1 cellular context compared by ENCODE assay signal in genomic region chr2:120550893-120551446, GRCh38.
TF ChIP-seq lines count a peak whose summit lies in the region.

No MANE protein-coding gene starts in this region.

TF ChIP-seq in HepG2, 621 proteins besides CTCF, POLR2A, EP300 and RAD21 (continued from another document and continues in another):
- TF ChIP-seq ZFX (CRISPR knock-in tag; IDR thresholded peaks at IDR 0.05; ENCODE audit: low read depth) (peak; percentile 62), ZBTB40 (IDR thresholded peaks at IDR 0.05) (no peak), ZBTB40 (CRISPR knock-in tag; IDR thresholded peaks at IDR 0.05) (no peak), MED1 (CRISPR knock-in tag; IDR thresholded peaks at IDR 0.05) (peak; percentile 98), CHD4 (IDR thresholded peaks at IDR 0.05; ENCODE audit: borderline replicate concordance, low read length) (peak; percentile 99), UBTF (CRISPR knock-in tag; IDR thresholded peaks at IDR 0.05) (peak; percentile 36), ZNF44 (CRISPR knock-in tag; IDR thresholded peaks at IDR 0.05) (no peak), PATZ1 (CRISPR knock-in tag; IDR thresholded peaks at IDR 0.05) (peak; percentile 86), TAF1 (CRISPR knock-in tag; IDR thresholded peaks at IDR 0.05) (peak; percentile 31; the same call in 1 of the 2 replicates), FOXP4 (CRISPR knock-in tag; IDR thresholded peaks at IDR 0.05) (peak; percentile 91), HNF1B (CRISPR knock-in tag; IDR thresholded peaks at IDR 0.05) (peak; percentile 84), ZNF761 (CRISPR knock-in tag; conservative IDR thresholded peaks at IDR 0.05) (peak; percentile 92), NBN (conservative IDR thresholded peaks at IDR 0.05) (no peak), ZNF230 (CRISPR knock-in tag; IDR thresholded peaks at IDR 0.05) (peak; percentile 88; the same call in 1 of the 2 replicates), TMF1 (CRISPR knock-in tag; IDR thresholded peaks at IDR 0.05; ENCODE audit: low read depth) (no peak), TRAFD1 (CRISPR knock-in tag; IDR thresholded peaks at IDR 0.05; ENCODE audit: borderline replicate concordance) (no peak), ISX (CRISPR knock-in tag; conservative IDR thresholded peaks at IDR 0.05) (no peak), ETV6 (CRISPR knock-in tag; conservative IDR thresholded peaks at IDR 0.05) (0 out of 2 replicates have a peak, but pooled peaks have one; percentile 53), DMTF1 (CRISPR knock-in tag; IDR thresholded peaks at IDR 0.05) (0 out of 2 replicates have a peak, but pooled peaks have one; percentile 75), ATF4 (CRISPR knock-in tag; IDR thresholded peaks at IDR 0.05) (0 out of 4 replicates have a peak, but pooled peaks of 1 of the 2 experiments have one; percentile 32), MTA1 (CRISPR knock-in tag; IDR thresholded peaks at IDR 0.05; ENCODE audit: borderline replicate concordance) (peak; percentile 90; the same call in 1 of the 2 replicates), ZMYM2 (CRISPR knock-in tag; IDR thresholded peaks at IDR 0.05) (peak; percentile 90), ZNF276 (CRISPR knock-in tag; IDR thresholded peaks at IDR 0.05; ENCODE audit: low read depth) (peak; percentile 79; the same call in 1 of the 2 replicates), ARID2 (CRISPR knock-in tag; IDR thresholded peaks at IDR 0.05; ENCODE audit: borderline replicate concordance) (no peak), SALL2 (CRISPR knock-in tag; IDR thresholded peaks at IDR 0.05) (no peak; the same call in 1 of the 2 replicates), ZNF432 (CRISPR knock-in tag; IDR thresholded peaks at IDR 0.05; ENCODE audit: borderline replicate concordance) (no peak), SNRNP70 (IDR thresholded peaks at IDR 0.05; ENCODE audit: low read depth, low read length) (no peak)
